1 cellular context compared by ENCODE assay signal in genomic region chr9:128360826-128361225, GRCh38.
TF ChIP-seq lines count a peak whose summit lies in the region.

No MANE protein-coding gene starts in this region.

TF ChIP-seq in K562, 482 proteins besides CTCF, POLR2A, EP300 and RAD21:
- TF ChIP-seq ZNF609 (CRISPR knock-in tag; IDR thresholded peaks at IDR 0.05; ENCODE audit: borderline replicate concordance), result no peak
- no peak for TF ChIP-seq SMARCE1 (IDR thresholded peaks at IDR 0.05)
- no peak for TF ChIP-seq KLF6 (CRISPR knock-in tag; IDR thresholded peaks at IDR 0.05; ENCODE audit: borderline replicate concordance)
- no peak for TF ChIP-seq ZNF408 (CRISPR knock-in tag; IDR thresholded peaks at IDR 0.05; ENCODE audit: low read depth)
- no peak for TF ChIP-seq HDAC8 (tag; IDR thresholded peaks at IDR 0.05)
- TF ChIP-seq CCNT2 (IDR thresholded peaks at IDR 0.05; ENCODE audit: borderline replicate concordance, extremely low read depth, insufficient read length, low read depth, low read length), result no peak
- no peak for TF ChIP-seq LEF1 (IDR thresholded peaks at IDR 0.05)
- no peak for TF ChIP-seq ZBTB49 (CRISPR knock-in tag; IDR thresholded peaks at IDR 0.05; ENCODE audit: borderline replicate concordance)
- TF ChIP-seq ZBTB43 (CRISPR knock-in tag; IDR thresholded peaks at IDR 0.05), result no peak
- no peak for TF ChIP-seq MAFF (IDR thresholded peaks at IDR 0.05; ENCODE audit: low read length)
- TF ChIP-seq PHF20 (IDR thresholded peaks at IDR 0.05; ENCODE audit: partially characterized antibody), result no peak
- TF ChIP-seq MAFG (tag; conservative IDR thresholded peaks at IDR 0.05), result no peak
- no peak for TF ChIP-seq ZNF217 (CRISPR knock-in tag; IDR thresholded peaks at IDR 0.05)
- TF ChIP-seq ZBTB1 (CRISPR knock-in tag; IDR thresholded peaks at IDR 0.05; ENCODE audit: borderline replicate concordance, low read depth), result no peak
- TF ChIP-seq EWSR1 (IDR thresholded peaks at IDR 0.05; ENCODE audit: borderline replicate concordance, low read depth, partially characterized antibody), result no peak
